In the genomic region with DNA sequence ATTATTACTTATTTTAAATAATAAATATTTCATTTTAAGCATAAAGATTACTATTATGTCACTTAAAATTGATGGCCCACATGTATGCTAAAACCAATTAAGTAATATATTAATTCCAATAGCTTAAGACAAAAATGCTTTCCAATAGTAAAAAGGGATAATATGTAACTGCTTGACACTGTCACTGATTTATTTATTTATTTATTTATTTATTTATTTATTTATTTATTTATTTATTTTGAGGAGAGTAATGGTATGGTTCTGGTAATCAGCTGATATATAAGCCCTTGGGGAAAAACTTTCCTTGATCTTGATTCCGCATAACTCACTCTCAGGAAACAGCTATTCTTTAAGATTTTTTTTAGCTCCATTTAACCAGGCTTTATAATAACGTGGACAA, we compare ENCODE assay signal across 1 cellular context.
TF ChIP-seq lines count a peak whose summit lies in the region.

No MANE protein-coding gene starts in this region.

TF ChIP-seq in HEK293, 187 proteins besides CTCF, POLR2A, EP300 and RAD21 (continued from another document and continues in another):
- TF ChIP-seq, protein P1, sequence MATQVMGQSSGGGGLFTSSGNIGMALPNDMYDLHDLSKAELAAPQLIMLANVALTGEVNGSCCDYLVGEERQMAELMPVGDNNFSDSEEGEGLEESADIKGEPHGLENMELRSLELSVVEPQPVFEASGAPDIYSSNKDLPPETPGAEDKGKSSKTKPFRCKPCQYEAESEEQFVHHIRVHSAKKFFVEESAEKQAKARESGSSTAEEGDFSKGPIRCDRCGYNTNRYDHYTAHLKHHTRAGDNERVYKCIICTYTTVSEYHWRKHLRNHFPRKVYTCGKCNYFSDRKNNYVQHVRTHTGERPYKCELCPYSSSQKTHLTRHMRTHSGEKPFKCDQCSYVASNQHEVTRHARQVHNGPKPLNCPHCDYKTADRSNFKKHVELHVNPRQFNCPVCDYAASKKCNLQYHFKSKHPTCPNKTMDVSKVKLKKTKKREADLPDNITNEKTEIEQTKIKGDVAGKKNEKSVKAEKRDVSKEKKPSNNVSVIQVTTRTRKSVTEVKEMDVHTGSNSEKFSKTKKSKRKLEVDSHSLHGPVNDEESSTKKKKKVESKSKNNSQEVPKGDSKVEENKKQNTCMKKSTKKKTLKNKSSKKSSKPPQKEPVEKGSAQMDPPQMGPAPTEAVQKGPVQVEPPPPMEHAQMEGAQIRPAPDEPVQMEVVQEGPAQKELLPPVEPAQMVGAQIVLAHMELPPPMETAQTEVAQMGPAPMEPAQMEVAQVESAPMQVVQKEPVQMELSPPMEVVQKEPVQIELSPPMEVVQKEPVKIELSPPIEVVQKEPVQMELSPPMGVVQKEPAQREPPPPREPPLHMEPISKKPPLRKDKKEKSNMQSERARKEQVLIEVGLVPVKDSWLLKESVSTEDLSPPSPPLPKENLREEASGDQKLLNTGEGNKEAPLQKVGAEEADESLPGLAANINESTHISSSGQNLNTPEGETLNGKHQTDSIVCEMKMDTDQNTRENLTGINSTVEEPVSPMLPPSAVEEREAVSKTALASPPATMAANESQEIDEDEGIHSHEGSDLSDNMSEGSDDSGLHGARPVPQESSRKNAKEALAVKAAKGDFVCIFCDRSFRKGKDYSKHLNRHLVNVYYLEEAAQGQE (tag by site-specific recombination; IDR thresholded peaks at IDR 0.05), result peak; percentile 64
- TF ChIP-seq ZNF202 (tag by site-specific recombination; IDR thresholded peaks at IDR 0.05; ENCODE audit: borderline replicate concordance) (peak; percentile 70; the same call in 1 of the 2 replicates), ZNF768 (tag by site-specific recombination; IDR thresholded peaks at IDR 0.05) (no peak), ZNF37A (tag by site-specific recombination; IDR thresholded peaks at IDR 0.05) (no peak), ZBTB1 (tag by site-specific recombination; IDR thresholded peaks at IDR 0.05) (no peak), ZBTB8A (tag by site-specific recombination; IDR thresholded peaks at IDR 0.05) (peak; percentile 55; the same call in 1 of the 2 replicates), ZNF366 (tag by site-specific recombination; conservative IDR thresholded peaks at IDR 0.05) (no peak), ZNF501 (tag by site-specific recombination; IDR thresholded peaks at IDR 0.05) (peak; percentile 56; the same call in 1 of the 2 replicates), ZNF48 (tag by site-specific recombination; IDR thresholded peaks at IDR 0.05) (no peak), ZNF707 (tag by site-specific recombination; IDR thresholded peaks at IDR 0.05) (no peak), OSR2 (tag by site-specific recombination; IDR thresholded peaks at IDR 0.05) (no peak), ZBTB49 (tag by site-specific recombination; IDR thresholded peaks at IDR 0.05; ENCODE audit: low read depth) (no peak), ZNF132 (tag by site-specific recombination; IDR thresholded peaks at IDR 0.05; ENCODE audit: borderline replicate concordance) (no peak), ZNF830 (tag by site-specific recombination; IDR thresholded peaks at IDR 0.05; ENCODE audit: low read depth) (no peak), ZNF521 (tag by site-specific recombination; IDR thresholded peaks at IDR 0.05) (no peak), ZBTB11 (tag by site-specific recombination; conservative IDR thresholded peaks at IDR 0.05; ENCODE audit: low read depth) (peak; percentile 70), ZNF302 (tag by site-specific recombination; IDR thresholded peaks at IDR 0.05; ENCODE audit: low read depth) (no peak), ZNF248 (tag by site-specific recombination; IDR thresholded peaks at IDR 0.05) (no peak), ZNF585B (tag by site-specific recombination; IDR thresholded peaks at IDR 0.05) (no peak), ZNF169 (tag by site-specific recombination; IDR thresholded peaks at IDR 0.05) (no peak), ZNF266 (tag by site-specific recombination; IDR thresholded peaks at IDR 0.05; ENCODE audit: low read depth) (peak; percentile 41; the same call in 1 of the 2 replicates), ZNF114 (tag by site-specific recombination; IDR thresholded peaks at IDR 0.05) (no peak), HOXA7 (CRISPR knock-in tag; IDR thresholded peaks at IDR 0.05; ENCODE audit: borderline replicate concordance) (no peak), OVOL3 (tag by site-specific recombination; IDR thresholded peaks at IDR 0.05) (no peak), GLIS2 (tag by site-specific recombination; IDR thresholded peaks at IDR 0.05) (no peak), ZFP69B (tag by site-specific recombination; IDR thresholded peaks at IDR 0.05) (no peak), HOXC10 (CRISPR knock-in tag; IDR thresholded peaks at IDR 0.05) (no peak), ZNF664 (tag by site-specific recombination; IDR thresholded peaks at IDR 0.05) (0 out of 2 replicates have a peak, but pooled peaks have one; percentile 32), ZFHX2 (tag by site-specific recombination; conservative IDR thresholded peaks at IDR 0.05) (no peak), ZNF555 (tag by site-specific recombination; conservative IDR thresholded peaks at IDR 0.05) (peak; percentile 83), ZNF600 (tag by site-specific recombination; IDR thresholded peaks at IDR 0.05) (no peak), ZNF660 (tag by site-specific recombination; IDR thresholded peaks at IDR 0.05) (no peak), ZNF530 (tag by site-specific recombination; IDR thresholded peaks at IDR 0.05; ENCODE audit: low read depth) (0 out of 2 replicates have a peak, but pooled peaks have one; percentile 54), ZNF423 (tag by site-specific recombination; IDR thresholded peaks at IDR 0.05) (no peak)
- TF ChIP-seq, protein P2, sequence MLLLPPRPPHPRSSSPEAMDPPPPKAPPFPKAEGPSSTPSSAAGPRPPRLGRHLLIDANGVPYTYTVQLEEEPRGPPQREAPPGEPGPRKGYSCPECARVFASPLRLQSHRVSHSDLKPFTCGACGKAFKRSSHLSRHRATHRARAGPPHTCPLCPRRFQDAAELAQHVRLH (tag by site-specific recombination; IDR thresholded peaks at IDR 0.05), result no peak
- TF ChIP-seq, protein P3, sequence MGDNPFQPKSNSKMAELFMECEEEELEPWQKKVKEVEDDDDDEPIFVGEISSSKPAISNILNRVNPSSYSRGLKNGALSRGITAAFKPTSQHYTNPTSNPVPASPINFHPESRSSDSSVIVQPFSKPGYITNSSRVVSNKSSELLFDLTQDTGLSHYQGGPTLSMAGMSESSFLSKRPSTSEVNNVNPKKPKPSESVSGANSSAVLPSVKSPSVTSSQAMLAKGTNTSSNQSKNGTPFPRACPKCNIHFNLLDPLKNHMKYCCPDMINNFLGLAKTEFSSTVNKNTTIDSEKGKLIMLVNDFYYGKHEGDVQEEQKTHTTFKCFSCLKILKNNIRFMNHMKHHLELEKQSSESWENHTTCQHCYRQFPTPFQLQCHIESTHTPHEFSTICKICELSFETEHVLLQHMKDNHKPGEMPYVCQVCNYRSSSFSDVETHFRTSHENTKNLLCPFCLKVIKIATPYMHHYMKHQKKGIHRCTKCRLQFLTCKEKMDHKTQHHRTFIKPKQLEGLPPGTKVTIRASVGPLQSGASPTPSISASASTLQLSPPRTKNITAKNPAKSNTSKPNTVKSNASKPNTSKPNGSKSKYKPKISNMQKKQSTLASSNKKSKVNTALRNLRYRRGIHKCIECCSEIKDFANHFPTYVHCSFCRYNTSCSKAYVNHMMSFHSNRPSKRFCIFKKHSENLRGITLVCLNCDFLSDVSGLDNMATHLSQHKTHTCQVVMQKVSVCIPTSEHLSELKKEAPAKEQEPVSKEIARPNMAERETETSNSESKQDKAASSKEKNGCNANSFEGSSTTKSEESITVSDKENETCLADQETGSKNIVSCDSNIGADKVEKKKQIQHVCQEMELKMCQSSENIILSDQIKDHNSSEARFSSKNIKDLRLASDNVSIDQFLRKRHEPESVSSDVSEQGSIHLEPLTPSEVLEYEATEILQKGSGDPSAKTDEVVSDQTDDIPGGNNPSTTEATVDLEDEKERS (tag by site-specific recombination; IDR thresholded peaks at IDR 0.05), result no peak
- TF ChIP-seq, protein P4, sequence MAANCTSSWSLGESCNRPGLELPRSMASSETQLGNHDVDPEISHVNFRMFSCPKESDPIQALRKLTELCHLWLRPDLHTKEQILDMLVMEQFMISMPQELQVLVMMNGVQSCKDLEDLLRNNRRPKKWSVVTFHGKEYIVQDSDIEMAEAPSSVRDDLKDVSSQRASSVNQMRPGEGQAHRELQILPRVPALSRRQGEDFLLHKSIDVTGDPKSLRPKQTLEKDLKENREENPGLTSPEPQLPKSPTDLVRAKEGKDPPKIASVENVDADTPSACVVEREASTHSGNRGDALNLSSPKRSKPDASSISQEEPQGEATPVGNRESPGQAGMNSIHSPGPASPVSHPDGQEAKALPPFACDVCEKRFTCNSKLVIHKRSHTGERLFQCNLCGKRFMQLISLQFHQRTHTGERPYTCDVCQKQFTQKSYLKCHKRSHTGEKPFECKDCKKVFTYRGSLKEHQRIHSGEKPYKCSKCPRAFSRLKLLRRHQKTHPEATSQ (tag by site-specific recombination; IDR thresholded peaks at IDR 0.05), result no peak
- TF ChIP-seq, protein P5, sequence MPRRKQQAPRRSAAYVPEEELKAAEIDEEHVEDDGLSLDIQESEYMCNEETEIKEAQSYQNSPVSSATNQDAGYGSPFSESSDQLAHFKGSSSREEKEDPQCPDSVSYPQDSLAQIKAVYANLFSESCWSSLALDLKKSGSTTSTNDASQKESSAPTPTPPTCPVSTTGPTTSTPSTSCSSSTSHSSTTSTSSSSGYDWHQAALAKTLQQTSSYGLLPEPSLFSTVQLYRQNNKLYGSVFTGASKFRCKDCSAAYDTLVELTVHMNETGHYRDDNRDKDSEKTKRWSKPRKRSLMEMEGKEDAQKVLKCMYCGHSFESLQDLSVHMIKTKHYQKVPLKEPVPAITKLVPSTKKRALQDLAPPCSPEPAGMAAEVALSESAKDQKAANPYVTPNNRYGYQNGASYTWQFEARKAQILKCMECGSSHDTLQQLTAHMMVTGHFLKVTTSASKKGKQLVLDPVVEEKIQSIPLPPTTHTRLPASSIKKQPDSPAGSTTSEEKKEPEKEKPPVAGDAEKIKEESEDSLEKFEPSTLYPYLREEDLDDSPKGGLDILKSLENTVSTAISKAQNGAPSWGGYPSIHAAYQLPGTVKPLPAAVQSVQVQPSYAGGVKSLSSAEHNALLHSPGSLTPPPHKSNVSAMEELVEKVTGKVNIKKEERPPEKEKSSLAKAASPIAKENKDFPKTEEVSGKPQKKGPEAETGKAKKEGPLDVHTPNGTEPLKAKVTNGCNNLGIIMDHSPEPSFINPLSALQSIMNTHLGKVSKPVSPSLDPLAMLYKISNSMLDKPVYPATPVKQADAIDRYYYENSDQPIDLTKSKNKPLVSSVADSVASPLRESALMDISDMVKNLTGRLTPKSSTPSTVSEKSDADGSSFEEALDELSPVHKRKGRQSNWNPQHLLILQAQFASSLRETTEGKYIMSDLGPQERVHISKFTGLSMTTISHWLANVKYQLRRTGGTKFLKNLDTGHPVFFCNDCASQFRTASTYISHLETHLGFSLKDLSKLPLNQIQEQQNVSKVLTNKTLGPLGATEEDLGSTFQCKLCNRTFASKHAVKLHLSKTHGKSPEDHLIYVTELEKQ (tag by site-specific recombination; IDR thresholded peaks at IDR 0.05; ENCODE audit: borderline replicate concordance), result no peak; the same call in 1 of the 2 replicates
